17 cellular contexts compared by ENCODE assay signal in genomic region chr17:81414751-81415516, GRCh38.
"Had no signal": no experiment of that assay in that cellular context is flagged by ENCODE, and none has a peak within 500 bp of the region (broad histone marks: within the 10 kb centered on the region; RNA-seq: fewer than 3 reads in every experiment).

No MANE protein-coding gene starts in this region.

- H3K4me3 Mint-ChIP-seq: activated B cell treated with CpG ODN at 0.5 μM for 24 hours; activated CD8-positive, alpha-beta T cell treated with anti-CD3 and anti-CD28 coated beads, Interleukin-2, amount 10 ng/mL, durations not matched to agents 7 days and 5 days; activated naive CD8-positive, alpha-beta T cell treated with anti-CD3 and anti-CD28 coated beads for 36 hours; brain had no signal

- H3K27me3 Mint-ChIP-seq: activated naive CD8-positive, alpha-beta T cell treated with anti-CD3 and anti-CD28 coated beads for 36 hours had no signal

- H3K27ac Mint-ChIP-seq: activated B cell treated with CpG ODN at 0.5 μM for 24 hours; activated CD8-positive, alpha-beta T cell treated with anti-CD3 and anti-CD28 coated beads, Interleukin-2, amount 10 ng/mL, durations not matched to agents 7 days and 5 days; activated naive CD8-positive, alpha-beta T cell treated with anti-CD3 and anti-CD28 coated beads for 36 hours; naive thymus-derived CD4-positive, alpha-beta T cell had no signal

- H3K36me3 Mint-ChIP-seq: activated naive CD8-positive, alpha-beta T cell treated with anti-CD3 and anti-CD28 coated beads for 36 hours; brain; naive thymus-derived CD4-positive, alpha-beta T cell had no signal

- ATAC-seq: activated CD8-positive, alpha-beta T cell treated with anti-CD3 and anti-CD28 coated beads, Interleukin-2, amount 10 ng/mL, durations not matched to agents 7 days and 5 days; esophagus mucosa; left lobe of liver; mucosa of descending colon; naive thymus-derived CD4-positive, alpha-beta T cell; pancreas; sciatic nerve had no signal

- DNase-seq: activated B cell treated with CpG ODN at 0.5 μM for 24 hours; activated CD4-positive, alpha-beta T cell treated with anti-CD3 and anti-CD28 coated beads for 48 hours; activated CD8-positive, alpha-beta memory T cell treated with anti-CD3 and anti-CD28 coated beads, Interleukin-2, amount 50 U/mL, for 48 hours; activated CD8-positive, alpha-beta T cell treated with anti-CD3 and anti-CD28 coated beads, Interleukin-2, amount 10 ng/mL, durations not matched to agents 7 days and 5 days; activated naive CD8-positive, alpha-beta T cell treated with anti-CD3 and anti-CD28 coated beads for 36 hours; amygdala; central memory CD4-positive, alpha-beta T cell; colonic mucosa; mucosa of descending colon; naive thymus-derived CD4-positive, alpha-beta T cell; pancreas; spleen had no signal

- H3K27ac ChIP-seq: colonic mucosa, hepatocyte, pancreas, spleen had no signal

- H3K9me3 Mint-ChIP-seq: activated B cell treated with CpG ODN at 0.5 μM for 24 hours; activated naive CD8-positive, alpha-beta T cell treated with anti-CD3 and anti-CD28 coated beads for 36 hours; brain had no signal
